Comparison of ENCODE assay signal across 13 cellular contexts in the genomic region with DNA sequence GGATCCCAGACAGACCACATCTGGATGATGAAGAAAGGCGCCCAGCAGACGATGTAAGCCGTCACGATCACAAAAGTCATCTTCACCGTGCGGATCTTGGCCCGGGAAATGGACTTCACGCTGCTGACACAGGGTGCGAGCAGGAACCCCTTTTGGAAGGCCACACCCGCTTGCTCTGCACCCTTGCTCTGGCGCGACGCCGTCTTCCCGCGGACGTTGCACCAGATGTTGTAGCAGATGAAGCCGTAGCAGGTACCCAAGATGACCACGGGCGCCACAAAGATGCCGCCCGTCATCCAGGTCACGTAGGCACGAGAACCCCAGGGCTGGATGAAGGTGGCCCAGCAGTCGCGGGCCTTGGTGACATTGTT. TPM values are rescaled to one million over a fixed set of nuclear protein-coding genes. Genes with fewer than 3 reads are reported as not detected.
DNase-seq lines count a peak whose midpoint lies in the region; ATAC-seq and TF ChIP-seq lines count a peak whose summit lies in the region.
"Had no signal": no experiment of that assay in that cellular context is flagged by ENCODE, and none has a peak within 500 bp of the region (broad histone marks: within the 10 kb centered on the region; RNA-seq: fewer than 3 reads in every experiment).

No MANE protein-coding gene starts in this region.

- no peak overlapping the region for H4K8ac ChIP-seq in neuronal stem cell (ENCODE audit: low read depth, low read length)

- TF ChIP-seq POLR2A in heart left ventricle (IDR thresholded peaks at IDR 0.05) (no peak), vagina (IDR thresholded peaks at IDR 0.05) (no peak)

- H2BK5ac ChIP-seq in neuronal stem cell (ENCODE audit: low read length), result no peak overlapping the region

- peak in 2 of 4 donors; percentile 11 to 18 for ATAC-seq in heart left ventricle
- ATAC-seq in Right ventricle myocardium inferior, result no peak

- TF ChIP-seq CTCF in heart left ventricle (IDR thresholded peaks at IDR 0.05) (no peak), left ventricle myocardium inferior (IDR thresholded peaks at IDR 0.05; ENCODE audit: borderline replicate concordance) (no peak), vagina (IDR thresholded peaks at IDR 0.05) (no peak)

- peaks cover 18 to 75% (median 46%) of the 10 kb centered on the region in 9 donors for H3K27me3 ChIP-seq in heart left ventricle
- H3K27me3 ChIP-seq in left ventricle myocardium inferior (ENCODE audit: low read depth), result peaks cover 74% of the 10 kb centered on the region
- peaks cover 16 to 75% (median 29%) of the 10 kb centered on the region in 3 experiments for H3K27me3 ChIP-seq in neuronal stem cell (ENCODE audit: control insufficient read depth in 3 of 3, insufficient read depth in 3 of 3, low read depth in 1 of 3, low read length in 3 of 3)
- H3K27me3 ChIP-seq in vagina, result no peaks in the 10 kb centered on the region

- peak overlapping the region; percentile 84 for H3K18ac ChIP-seq in neuronal stem cell (ENCODE audit: low read length)

- in situ Hi-C loops in KBM-7 (cut with MboI; ENCODE audit: low pct_unique_long_range_greater_than_20kb, low sequenced_read_pairs), result no loop called here

- H3K23ac ChIP-seq in neuronal stem cell (ENCODE audit: low read depth, low read length, poor library complexity), result peak overlapping the region; percentile 81

- no peak overlapping the region for H2BK120ac ChIP-seq in neuronal stem cell (ENCODE audit: low read depth, low read length)

- intact Hi-C loops in heart left ventricle (cut with DNase I), result loop anchor here in 2 of 10 donors (5.0 to 10.0 kb wide), 2 partner anchors 155 to 302 kb away; no protein-coding TSS in a partner anchor
- intact Hi-C loops in Right ventricle myocardium inferior (cut with DNase I), result loop anchor here (10.0 kb wide), 1 partner anchor 155 kb away; no protein-coding TSS in a partner anchor
- intact Hi-C loops in left ventricle myocardium inferior (cut with micrococcal nuclease), result no loop called here
- intact Hi-C loops in vagina (cut with DNase I), result no loop called here

- peak overlapping the region; percentile 81 for H2AFZ ChIP-seq in neuronal stem cell (ENCODE audit: low read length)

- H3K27ac ChIP-seq in heart left ventricle (peak overlapping the region in 5 of 12 donors; percentile 47 to 69 (median 48)), left ventricle myocardium inferior (replicated peaks) (peak overlapping the region; percentile 62), neuronal stem cell (replicated peaks; ENCODE audit: low read length) (no peak overlapping the region), vagina (peak overlapping the region; percentile 69)
- H3K27ac ChIP-seq: brain microvascular endothelial cell had no signal

- H3K36me3 ChIP-seq in heart left ventricle (no peaks in the 10 kb centered on the region), left ventricle myocardium inferior (no peaks in the 10 kb centered on the region), neuronal stem cell (replicated peaks in 1 of 2; ENCODE audit: control insufficient read depth in 2 of 2, insufficient read depth in 2 of 2, low read length in 2 of 2) (no peaks in the 10 kb centered on the region), vagina (no peaks in the 10 kb centered on the region)
- H3K36me3 ChIP-seq: brain microvascular endothelial cell had no signal

- no peaks in the 10 kb centered on the region for H3K79me1 ChIP-seq in neuronal stem cell (ENCODE audit: low read depth, low read length)

- no peak overlapping the region for H4K91ac ChIP-seq in neuronal stem cell (ENCODE audit: low read depth, low read length, poor library complexity)

- H2AK5ac ChIP-seq in neuronal stem cell (ENCODE audit: low read depth, low read length), result no peak overlapping the region

- no peak overlapping the region for H2BK12ac ChIP-seq in neuronal stem cell (ENCODE audit: low read length)

- H3K14ac ChIP-seq in neuronal stem cell (ENCODE audit: low read length), result no peak overlapping the region

- H3K9me3 ChIP-seq in heart left ventricle (no peaks in the 10 kb centered on the region), left ventricle myocardium inferior (replicated peaks) (no peaks in the 10 kb centered on the region), neuronal stem cell (replicated peaks in 1 of 2; ENCODE audit: control insufficient read depth in 2 of 2, insufficient read depth in 1 of 2, low read depth in 1 of 2, low read length in 2 of 2) (peaks cover 5 to 6% of the 10 kb centered on the region in 2 donors), vagina (no peaks in the 10 kb centered on the region)

- H3K4me2 ChIP-seq in neuronal stem cell (ENCODE audit: insufficient read depth, low read length, poor library complexity, severe bottlenecking), result peak overlapping the region; percentile 96

- H3K4me1 ChIP-seq in heart left ventricle (peaks cover 0 to 29% (median 11%) of the 10 kb centered on the region in 12 donors), left ventricle myocardium inferior (peaks cover 31% of the 10 kb centered on the region), neuronal stem cell (ENCODE audit: control insufficient read depth in 2 of 2, insufficient read depth in 1 of 2, low read depth in 1 of 2, low read length in 2 of 2) (peaks cover 6 to 15% of the 10 kb centered on the region in 2 donors), vagina (peaks cover 12% of the 10 kb centered on the region)

- H3K4ac ChIP-seq in neuronal stem cell (ENCODE audit: low read length), result no peak overlapping the region

- 8 to 17% (median 9%) methylated on average over 19 to 26 of the region's 26 CpGs for WGBS in heart left ventricle, 4 donors
- WGBS in neuronal stem cell (ENCODE audit: extremely low coverage in 2 of 2, insufficient read length in 2 of 2, insufficient replicate concordance in 1 of 2), 2 donors, result no CpG with 5 or more reads among the region's 26 CpGs

- H3K4me3 ChIP-seq in heart left ventricle, result peak overlapping the region; percentile 3 to 61 (median 50)
- peak overlapping the region; percentile 66 for H3K4me3 ChIP-seq in left ventricle myocardium inferior
- H3K4me3 ChIP-seq in neuronal stem cell (ENCODE audit: low read length in 2 of 2), result peak overlapping the region in 1 of 2 donors; percentile 73
- peak overlapping the region; percentile 47 to 54 for H3K4me3 ChIP-seq in vagina

- DNase-seq in heart left ventricle, result peak in 2 of 5 donors; percentile 7 to 54
- DNase-seq in Right ventricle myocardium inferior (ENCODE audit: missing footprints), result no peak
- no peak for DNase-seq in left ventricle myocardium inferior
- peak; percentile 11 for DNase-seq in neuronal stem cell (ENCODE audit: low spot score)
- DNase-seq in vagina (ENCODE audit: extremely low spot score in 2 of 2), result no peak
- DNase-seq in glomerular visceral epithelial cell (ENCODE audit: extremely low spot score), result no peak
- DNase-seq in KBM-7, result no peak
- no peak for DNase-seq in activated CD4-positive, alpha-beta T cell treated with anti-CD3 and anti-CD28 coated beads for 4 hours
- DNase-seq: brain microvascular endothelial cell, DND-41, NCI-H1694 treated with DMSO at 0.1 percent for 48 hours had no signal

- peak overlapping the region; percentile 12 for H2BK15ac ChIP-seq in neuronal stem cell (ENCODE audit: low read length)

- peak overlapping the region; percentile 53 for H3K9ac ChIP-seq in neuronal stem cell (ENCODE audit: low read depth, low read length, poor library complexity)

RNA-seq across cellular contexts. Expression of gene AVPR1A, which starts 1.1 kb away (rescaled TPM):
- 1 to 10 TPM in 7 of 9 donors, under 1 TPM in 2; 0.79 to 4.6 (median 2.4) TPM for total RNA-seq in heart left ventricle
- 1 to 10 TPM in 1 of 2 donors, under 1 TPM in 1; 0.69 to 3.1 TPM for polyA plus RNA-seq in heart left ventricle
- 2.1 TPM for total RNA-seq in Right ventricle myocardium inferior
- total RNA-seq in left ventricle myocardium inferior, result 1.3 TPM
- 0.04 TPM for polyA plus RNA-seq in neuronal stem cell (2013, experiment 1 of 2)
- polyA plus RNA-seq in neuronal stem cell (2013, experiment 2 of 2), result 0.06 TPM
- total RNA-seq in vagina, result 9.8 TPM
- total RNA-seq: activated CD8-positive, alpha-beta memory T cell treated with anti-CD3 and anti-CD28 coated beads for 36 hours; T-helper 1 cell treated with Interleukin-12 subunit alpha and Interleukin-12 subunit beta and Interleukin-4 antibody, amounts not matched to agents 30 ng/mL and 1 ng/mL, for 36 hours had no signal
